In the genomic region with DNA sequence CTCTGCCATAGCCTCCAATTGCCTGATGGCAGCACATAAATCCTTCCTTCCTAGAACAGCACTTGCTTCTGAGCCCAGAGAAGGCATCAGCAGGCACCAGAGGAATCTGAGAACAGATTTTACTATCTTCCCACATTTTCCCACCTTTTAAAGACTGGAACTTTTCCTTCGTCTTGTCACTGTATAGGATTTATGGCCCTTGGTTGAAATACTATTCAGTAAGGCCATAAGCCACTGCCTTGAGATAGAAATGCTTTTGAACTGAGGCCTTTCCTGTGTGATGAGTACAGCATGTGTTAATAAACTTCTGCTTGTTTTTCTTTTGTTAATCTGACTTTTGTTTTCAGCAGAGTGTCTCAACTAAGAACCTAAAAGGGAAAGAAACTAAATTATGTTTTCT, we compare ENCODE assay signal across 2 cellular contexts.
TF ChIP-seq lines count a peak whose summit lies in the region.

No MANE protein-coding gene starts in this region.

TF ChIP-seq in GM23338, 12 proteins besides CTCF, POLR2A, EP300 and RAD21 (continued from another document):
- TF ChIP-seq REST (IDR thresholded peaks at IDR 0.05; ENCODE audit: unreplicated experiment), result no peak
- TF ChIP-seq JUNB (IDR thresholded peaks at IDR 0.05; ENCODE audit: unreplicated experiment), result no peak
- TF ChIP-seq, protein P1, sequence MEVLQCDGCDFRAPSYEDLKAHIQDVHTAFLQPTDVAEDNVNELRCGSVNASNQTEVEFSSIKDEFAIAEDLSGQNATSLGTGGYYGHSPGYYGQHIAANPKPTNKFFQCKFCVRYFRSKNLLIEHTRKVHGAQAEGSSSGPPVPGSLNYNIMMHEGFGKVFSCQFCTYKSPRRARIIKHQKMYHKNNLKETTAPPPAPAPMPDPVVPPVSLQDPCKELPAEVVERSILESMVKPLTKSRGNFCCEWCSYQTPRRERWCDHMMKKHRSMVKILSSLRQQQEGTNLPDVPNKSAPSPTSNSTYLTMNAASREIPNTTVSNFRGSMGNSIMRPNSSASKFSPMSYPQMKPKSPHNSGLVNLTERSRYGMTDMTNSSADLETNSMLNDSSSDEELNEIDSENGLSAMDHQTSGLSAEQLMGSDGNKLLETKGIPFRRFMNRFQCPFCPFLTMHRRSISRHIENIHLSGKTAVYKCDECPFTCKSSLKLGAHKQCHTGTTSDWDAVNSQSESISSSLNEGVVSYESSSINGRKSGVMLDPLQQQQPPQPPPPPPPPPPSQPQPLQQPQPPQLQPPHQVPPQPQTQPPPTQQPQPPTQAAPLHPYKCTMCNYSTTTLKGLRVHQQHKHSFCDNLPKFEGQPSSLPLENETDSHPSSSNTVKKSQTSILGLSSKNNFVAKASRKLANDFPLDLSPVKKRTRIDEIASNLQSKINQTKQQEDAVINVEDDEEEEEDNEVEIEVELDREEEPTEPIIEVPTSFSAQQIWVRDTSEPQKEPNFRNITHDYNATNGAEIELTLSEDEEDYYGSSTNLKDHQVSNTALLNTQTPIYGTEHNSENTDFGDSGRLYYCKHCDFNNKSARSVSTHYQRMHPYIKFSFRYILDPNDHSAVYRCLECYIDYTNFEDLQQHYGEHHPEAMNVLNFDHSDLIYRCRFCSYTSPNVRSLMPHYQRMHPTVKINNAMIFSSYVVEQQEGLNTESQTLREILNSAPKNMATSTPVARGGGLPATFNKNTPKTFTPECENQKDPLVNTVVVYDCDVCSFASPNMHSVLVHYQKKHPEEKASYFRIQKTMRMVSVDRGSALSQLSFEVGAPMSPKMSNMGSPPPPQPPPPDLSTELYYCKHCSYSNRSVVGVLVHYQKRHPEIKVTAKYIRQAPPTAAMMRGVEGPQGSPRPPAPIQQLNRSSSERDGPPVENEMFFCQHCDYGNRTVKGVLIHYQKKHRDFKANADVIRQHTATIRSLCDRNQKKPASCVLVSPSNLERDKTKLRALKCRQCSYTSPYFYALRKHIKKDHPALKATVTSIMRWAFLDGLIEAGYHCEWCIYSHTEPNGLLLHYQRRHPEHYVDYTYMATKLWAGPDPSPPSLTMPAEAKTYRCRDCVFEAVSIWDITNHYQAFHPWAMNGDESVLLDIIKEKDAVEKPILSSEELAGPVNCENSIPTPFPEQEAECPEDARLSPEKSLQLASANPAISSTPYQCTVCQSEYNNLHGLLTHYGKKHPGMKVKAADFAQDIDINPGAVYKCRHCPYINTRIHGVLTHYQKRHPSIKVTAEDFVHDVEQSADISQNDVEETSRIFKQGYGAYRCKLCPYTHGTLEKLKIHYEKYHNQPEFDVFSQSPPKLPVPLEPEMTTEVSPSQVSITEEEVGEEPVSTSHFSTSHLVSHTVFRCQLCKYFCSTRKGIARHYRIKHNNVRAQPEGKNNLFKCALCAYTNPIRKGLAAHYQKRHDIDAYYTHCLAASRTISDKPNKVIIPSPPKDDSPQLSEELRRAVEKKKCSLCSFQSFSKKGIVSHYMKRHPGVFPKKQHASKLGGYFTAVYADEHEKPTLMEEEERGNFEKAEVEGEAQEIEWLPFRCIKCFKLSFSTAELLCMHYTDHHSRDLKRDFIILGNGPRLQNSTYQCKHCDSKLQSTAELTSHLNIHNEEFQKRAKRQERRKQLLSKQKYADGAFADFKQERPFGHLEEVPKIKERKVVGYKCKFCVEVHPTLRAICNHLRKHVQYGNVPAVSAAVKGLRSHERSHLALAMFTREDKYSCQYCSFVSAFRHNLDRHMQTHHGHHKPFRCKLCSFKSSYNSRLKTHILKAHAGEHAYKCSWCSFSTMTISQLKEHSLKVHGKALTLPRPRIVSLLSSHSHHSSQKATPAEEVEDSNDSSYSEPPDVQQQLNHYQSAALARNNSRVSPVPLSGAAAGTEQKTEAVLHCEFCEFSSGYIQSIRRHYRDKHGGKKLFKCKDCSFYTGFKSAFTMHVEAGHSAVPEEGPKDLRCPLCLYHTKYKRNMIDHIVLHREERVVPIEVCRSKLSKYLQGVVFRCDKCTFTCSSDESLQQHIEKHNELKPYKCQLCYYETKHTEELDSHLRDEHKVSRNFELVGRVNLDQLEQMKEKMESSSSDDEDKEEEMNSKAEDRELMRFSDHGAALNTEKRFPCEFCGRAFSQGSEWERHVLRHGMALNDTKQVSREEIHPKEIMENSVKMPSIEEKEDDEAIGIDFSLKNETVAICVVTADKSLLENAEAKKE (CRISPR knock-in tag; IDR thresholded peaks at IDR 0.05), result no peak
- TF ChIP-seq NANOG (IDR thresholded peaks at IDR 0.05; ENCODE audit: borderline replicate concordance), result no peak
- TF ChIP-seq EZH2phosphoT487 (IDR thresholded peaks at IDR 0.05; ENCODE audit: unreplicated experiment), result no peak
- no peak for TF ChIP-seq ZNF331 (CRISPR knock-in tag; IDR thresholded peaks at IDR 0.05; ENCODE audit: low read depth)
- TF ChIP-seq EZH2 (IDR thresholded peaks at IDR 0.05; ENCODE audit: low read depth, unreplicated experiment), result no peak
- no peak for TF ChIP-seq POLR2AphosphoS5 (IDR thresholded peaks at IDR 0.05; ENCODE audit: low read depth)
- TF ChIP-seq STAT1 (IDR thresholded peaks at IDR 0.05; ENCODE audit: unreplicated experiment), result no peak
- TF ChIP-seq, protein P2, sequence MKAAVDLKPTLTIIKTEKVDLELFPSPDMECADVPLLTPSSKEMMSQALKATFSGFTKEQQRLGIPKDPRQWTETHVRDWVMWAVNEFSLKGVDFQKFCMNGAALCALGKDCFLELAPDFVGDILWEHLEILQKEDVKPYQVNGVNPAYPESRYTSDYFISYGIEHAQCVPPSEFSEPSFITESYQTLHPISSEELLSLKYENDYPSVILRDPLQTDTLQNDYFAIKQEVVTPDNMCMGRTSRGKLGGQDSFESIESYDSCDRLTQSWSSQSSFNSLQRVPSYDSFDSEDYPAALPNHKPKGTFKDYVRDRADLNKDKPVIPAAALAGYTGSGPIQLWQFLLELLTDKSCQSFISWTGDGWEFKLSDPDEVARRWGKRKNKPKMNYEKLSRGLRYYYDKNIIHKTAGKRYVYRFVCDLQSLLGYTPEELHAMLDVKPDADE (IDR thresholded peaks at IDR 0.05), result no peak

TF ChIP-seq in K562, 482 proteins besides CTCF, POLR2A, EP300 and RAD21 (continued from another document):
- TF ChIP-seq PKNOX1 (IDR thresholded peaks at IDR 0.05) (peak; percentile 65), DMBX1 (CRISPR knock-in tag; IDR thresholded peaks at IDR 0.05; ENCODE audit: borderline replicate concordance) (0 out of 2 replicates have a peak, but pooled peaks have one; percentile 38), SMAD4 (CRISPR knock-in tag; conservative IDR thresholded peaks at IDR 0.05) (peak; percentile 37; the same call in 1 of the 2 replicates), MEIS2 (IDR thresholded peaks at IDR 0.05; ENCODE audit: partially characterized antibody) (peak; percentile 80)
- TF ChIP-seq, protein P3, sequence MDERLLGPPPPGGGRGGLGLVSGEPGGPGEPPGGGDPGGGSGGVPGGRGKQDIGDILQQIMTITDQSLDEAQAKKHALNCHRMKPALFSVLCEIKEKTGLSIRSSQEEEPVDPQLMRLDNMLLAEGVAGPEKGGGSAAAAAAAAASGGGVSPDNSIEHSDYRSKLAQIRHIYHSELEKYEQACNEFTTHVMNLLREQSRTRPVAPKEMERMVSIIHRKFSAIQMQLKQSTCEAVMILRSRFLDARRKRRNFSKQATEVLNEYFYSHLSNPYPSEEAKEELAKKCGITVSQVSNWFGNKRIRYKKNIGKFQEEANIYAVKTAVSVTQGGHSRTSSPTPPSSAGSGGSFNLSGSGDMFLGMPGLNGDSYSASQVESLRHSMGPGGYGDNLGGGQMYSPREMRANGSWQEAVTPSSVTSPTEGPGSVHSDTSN (CRISPR knock-in tag; IDR thresholded peaks at IDR 0.05; ENCODE audit: low read depth), result no peak
- TF ChIP-seq, protein P3 (tag; conservative IDR thresholded peaks at IDR 0.05; ENCODE audit: low read depth), result peak; percentile 70; the same call in 1 of the 2 replicates
